In the genomic region with DNA sequence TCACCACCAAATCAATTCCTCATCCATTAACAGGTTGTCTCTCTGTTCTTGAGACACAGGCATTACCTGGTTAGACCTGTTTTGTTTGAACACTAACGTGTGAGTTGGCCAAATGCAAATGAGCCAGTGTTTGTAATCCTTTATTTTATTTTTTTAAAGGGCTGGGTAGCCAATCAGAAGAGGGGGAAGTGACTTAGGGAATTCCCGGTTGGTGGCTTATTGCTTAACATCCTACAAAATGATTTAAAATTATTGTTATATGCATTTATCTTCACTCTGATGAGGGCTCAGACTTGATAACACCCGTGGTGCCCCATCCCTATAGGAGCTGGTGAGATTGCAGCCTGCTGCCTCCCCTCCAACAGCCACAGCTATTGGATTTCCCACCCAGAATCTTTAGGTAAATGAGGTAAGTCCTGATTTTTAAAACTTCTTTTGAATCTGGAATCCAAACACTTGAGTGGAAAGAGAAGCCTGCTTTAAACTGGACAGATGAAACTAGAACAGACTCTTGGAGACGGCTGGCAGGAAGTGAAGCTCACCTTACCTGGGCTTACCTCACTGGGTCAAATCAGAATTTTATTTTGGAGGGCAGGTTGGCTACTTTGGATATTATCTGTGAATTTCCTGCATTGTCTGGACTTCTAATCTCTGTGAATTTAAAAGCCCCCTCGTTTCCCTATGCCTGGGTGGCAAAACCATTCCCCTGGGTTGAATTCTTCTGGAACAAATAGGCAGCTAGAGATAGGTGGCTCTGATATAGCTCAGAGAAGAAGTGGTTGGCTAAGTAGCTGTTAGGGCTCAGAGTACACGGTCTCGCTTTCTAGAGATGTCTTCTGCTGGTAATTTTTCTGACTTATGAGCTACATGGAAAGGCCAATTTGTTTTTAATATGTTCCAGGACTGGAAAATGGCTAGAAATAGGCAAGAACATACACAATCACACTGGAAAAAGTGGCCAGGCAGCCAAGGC, we compare ENCODE assay signal across 2 cellular contexts.
TF ChIP-seq lines count a peak whose summit lies in the region.

Gene EHF, plus strand, starts transcription at position 274 of the 973 bp plus-strand sequence. CDS start 21,538 bp downstream, outside the sequence.

TF ChIP-seq in HCT116, 20 proteins besides CTCF, POLR2A, EP300 and RAD21:
- TF ChIP-seq REST (IDR thresholded peaks at IDR 0.05; ENCODE audit: low read depth), result no peak
- TF ChIP-seq TCF7L2 (IDR thresholded peaks at IDR 0.05; ENCODE audit: borderline replicate concordance, extremely low read depth, insufficient read depth, insufficient read length), result no peak

TF ChIP-seq in K562, 482 proteins besides CTCF, POLR2A, EP300 and RAD21:
- TF ChIP-seq CHD7 (IDR thresholded peaks at IDR 0.05; ENCODE audit: low read depth, low read length), result no peak
- TF ChIP-seq ZNF695 (CRISPR knock-in tag; IDR thresholded peaks at IDR 0.05), result no peak
- TF ChIP-seq MAFF (IDR thresholded peaks at IDR 0.05; ENCODE audit: low read length), result no peak
- no peak for TF ChIP-seq BMI1 (IDR thresholded peaks at IDR 0.05; ENCODE audit: low read length)
- no peak for TF ChIP-seq ZBTB17 (CRISPR knock-in tag; IDR thresholded peaks at IDR 0.05)
- TF ChIP-seq PHF21A (IDR thresholded peaks at IDR 0.05; ENCODE audit: borderline replicate concordance, low read depth), result no peak
